11 cellular contexts compared by ENCODE assay signal in the genomic region with DNA sequence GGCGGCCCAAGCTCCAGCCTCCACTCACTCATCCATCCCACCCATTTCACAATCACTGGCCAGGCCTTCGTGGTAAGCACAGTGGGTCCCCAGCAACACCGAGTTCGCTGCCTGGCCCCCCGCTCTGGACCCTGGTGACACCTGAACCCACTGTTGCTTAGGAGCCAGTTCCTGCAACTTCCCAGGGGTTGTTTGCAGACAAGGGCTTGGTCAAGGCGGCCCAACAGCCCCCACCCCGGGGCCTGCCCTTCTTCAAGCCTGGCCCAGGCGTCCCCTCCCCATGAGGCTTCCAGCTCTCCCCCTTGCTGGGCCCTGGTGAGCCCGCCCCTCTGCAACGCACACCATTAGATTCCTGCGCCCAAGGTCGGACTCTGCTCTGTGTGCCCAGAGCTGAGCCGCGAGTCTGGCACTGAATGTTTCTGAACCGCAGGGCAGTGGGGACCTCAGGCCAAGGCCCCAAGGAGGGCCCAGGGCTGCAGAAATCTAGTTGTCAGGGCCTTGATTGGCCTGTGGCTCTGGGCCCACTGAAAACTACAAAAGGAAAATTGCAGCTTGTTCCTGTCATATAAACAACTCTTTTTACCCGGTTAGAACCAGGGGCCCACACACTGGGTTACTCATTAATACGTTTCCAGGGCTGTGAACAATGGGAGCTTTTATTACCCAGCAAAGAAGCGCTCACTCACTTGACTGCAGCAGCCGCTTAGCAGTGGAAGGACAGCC. TPM values are rescaled to one million over a fixed set of nuclear protein-coding genes. Genes with fewer than 3 reads are reported as not detected.
A peak's percentile ranks its signal among the peaks of the same experiment; 100 is the strongest.
DNase-seq lines count a peak whose midpoint lies in the region; ATAC-seq and TF ChIP-seq lines count a peak whose summit lies in the region.
"Had no signal": no experiment of that assay in that cellular context is flagged by ENCODE, and none has a peak within 500 bp of the region (broad histone marks: within the 10 kb centered on the region; RNA-seq: fewer than 3 reads in every experiment).

No MANE protein-coding gene starts in this region.

- WGBS in mesenchymal stem cell = 64% methylated on average over 19 of the region's 19 CpGs

- no peak overlapping the region for H3K23ac ChIP-seq in mesenchymal stem cell (ENCODE audit: low read length in 2 of 2)

- no peak overlapping the region for H4K91ac ChIP-seq in mesenchymal stem cell (ENCODE audit: low read length)

- H3K4ac ChIP-seq in mesenchymal stem cell (ENCODE audit: low read depth in 1 of 2, low read length in 2 of 2) = no peak overlapping the region

- H4K8ac ChIP-seq in mesenchymal stem cell (ENCODE audit: low read length) = peak overlapping the region; percentile 59

- no peak overlapping the region for H3K4me3 ChIP-seq in mesenchymal stem cell (ENCODE audit: insufficient read depth in 1 of 2, low read depth in 1 of 2, low read length in 2 of 2)
- H3K4me3 ChIP-seq in effector memory CD4-positive, alpha-beta T cell (ENCODE audit: insufficient read depth, low read depth, low read length, poor library complexity, severe bottlenecking) = no peak overlapping the region

- CTCF ChIA-PET in WTC11 (lab: Charles Lee) = interaction anchor here (0.6 to 1.7 kb wide), 4 partner anchors 10 to 777 kb away, joined by 3 to 5 read pairs (median 4); no protein-coding TSS in a partner anchor

- H3K4me1 ChIP-seq in mesenchymal stem cell (ENCODE audit: control insufficient read depth, insufficient read depth, low read depth, low read length) = peaks cover 37% of the 10 kb centered on the region
- peaks cover 22% of the 10 kb centered on the region for H3K4me1 ChIP-seq in effector memory CD4-positive, alpha-beta T cell (ENCODE audit: control insufficient read depth, insufficient read depth, low read length, poor library complexity, severe bottlenecking)

- peaks cover 10% of the 10 kb centered on the region for H3K79me1 ChIP-seq in mesenchymal stem cell (replicated peaks; ENCODE audit: low read length, poor library complexity, severe bottlenecking)

- H3K27ac ChIP-seq in mesenchymal stem cell (ENCODE audit: low read length, poor library complexity, severe bottlenecking) = peak overlapping the region; percentile 96
- no peak overlapping the region for H3K27ac ChIP-seq in effector memory CD4-positive, alpha-beta T cell (ENCODE audit: insufficient read depth, low read length, poor library complexity, severe bottlenecking)

- no peak overlapping the region for H3K9ac ChIP-seq in mesenchymal stem cell (ENCODE audit: low read length)

- H2BK120ac ChIP-seq in mesenchymal stem cell (ENCODE audit: low read depth, low read length) = peak overlapping the region; percentile 39

- no peak overlapping the region for H2BK12ac ChIP-seq in mesenchymal stem cell (ENCODE audit: low read length in 2 of 2)

- no peak overlapping the region for H3K4me3 Mint-ChIP-seq in WTC11
- H3K4me3 Mint-ChIP-seq: activated CD4-positive, alpha-beta T cell treated with anti-CD3 and anti-CD28 coated beads, Interleukin-2, amount 10 ng/mL, durations not matched to agents 24 days and 14 days had no signal

- H2AK5ac ChIP-seq in mesenchymal stem cell (ENCODE audit: low read length, severe bottlenecking) = peak overlapping the region; percentile 41

- H2BK15ac ChIP-seq in mesenchymal stem cell (ENCODE audit: low read depth, poor library complexity, severe bottlenecking) = no peak overlapping the region

- peaks cover 10% of the 10 kb centered on the region; the same call in 1 of the 2 replicates for H3K36me3 Mint-ChIP-seq in WTC11

- peak overlapping the region; percentile 67 for H3K4me2 ChIP-seq in mesenchymal stem cell (ENCODE audit: low read length, poor library complexity, severe bottlenecking)

- H3K4me1 Mint-ChIP-seq in WTC11 = peaks cover 5% of the 10 kb centered on the region

- no peaks in the 10 kb centered on the region for H3K9me3 Mint-ChIP-seq in WTC11
- H3K9me3 Mint-ChIP-seq: activated CD4-positive, alpha-beta T cell treated with anti-CD3 and anti-CD28 coated beads, Interleukin-2, amount 10 ng/mL, durations not matched to agents 24 days and 14 days had no signal

- H2AFZ ChIP-seq in mesenchymal stem cell (ENCODE audit: low read depth, low read length) = no peak overlapping the region

- ATAC-seq in GM21825 (IDR thresholded peaks at IDR 0.05; ENCODE audit: unreplicated experiment) = peak; percentile 43
- ATAC-seq in WTC11 = no peak
- no peak for ATAC-seq in HG03135 (IDR thresholded peaks at IDR 0.05; ENCODE audit: unreplicated experiment)

- peaks cover 2% of the 10 kb centered on the region; the same call in 1 of the 2 replicates for H3K27me3 Mint-ChIP-seq in WTC11 (ENCODE audit: low read depth)
- H3K27me3 Mint-ChIP-seq: activated CD4-positive, alpha-beta T cell treated with anti-CD3 and anti-CD28 coated beads, Interleukin-2, amount 10 ng/mL, durations not matched to agents 24 days and 14 days had no signal

- H3K36me3 ChIP-seq in mesenchymal stem cell (ENCODE audit: control insufficient read depth in 1 of 2, insufficient read depth in 2 of 2, low read depth in 1 of 2, low read length in 2 of 2) = peaks cover 5 to 9% of the 10 kb centered on the region in 2 experiments
- peaks cover 3% of the 10 kb centered on the region for H3K36me3 ChIP-seq in effector memory CD4-positive, alpha-beta T cell (ENCODE audit: control insufficient read depth, insufficient read depth, low read length)

- no peak overlapping the region for H3K27ac Mint-ChIP-seq in WTC11
- H3K27ac Mint-ChIP-seq: activated CD4-positive, alpha-beta T cell treated with anti-CD3 and anti-CD28 coated beads, Interleukin-2, amount 10 ng/mL, durations not matched to agents 24 days and 14 days had no signal

- peak overlapping the region in 1 of 2 experiments; percentile 28 for H3K18ac ChIP-seq in mesenchymal stem cell (ENCODE audit: low read depth in 1 of 2, low read length in 2 of 2)

- no peaks in the 10 kb centered on the region for H3K9me3 ChIP-seq in mesenchymal stem cell (ENCODE audit: control insufficient read depth, low read length)
- H3K9me3 ChIP-seq in effector memory CD4-positive, alpha-beta T cell (ENCODE audit: control insufficient read depth, low read length) = no peaks in the 10 kb centered on the region

- peak; percentile 91 for DNase-seq in Ammon's horn (ENCODE audit: low spot score)
- DNase-seq in WTC11 (ENCODE audit: low spot score) = no peak
- DNase-seq in mesenchymal stem cell = peak; percentile 34
- DNase-seq in activated CD4-positive, alpha-beta T cell treated with anti-CD3 and anti-CD28 coated beads for 1 hour = no peak
- DNase-seq in NCI-H2171 treated with DMSO at 0.1 percent for 48 hours (lab: John Stamatoyannopoulos, UW) = no peak
- no peak for DNase-seq in effector memory CD4-positive, alpha-beta T cell
- DNase-seq: activated CD4-positive, alpha-beta T cell treated with anti-CD3 and anti-CD28 coated beads, Interleukin-2, amount 10 ng/mL, durations not matched to agents 24 days and 14 days; NCI-H2029 treated with DMSO at 0.1 percent for 48 hours had no signal

- H3K14ac ChIP-seq in mesenchymal stem cell (ENCODE audit: low read length in 2 of 2) = no peak overlapping the region

- POLR2A ChIA-PET in WTC11 (lab: Charles Lee) = no interaction called here

- no peak for TF ChIP-seq CTCF in WTC11 (IDR thresholded peaks at IDR 0.05)

- H3K27me3 ChIP-seq in mesenchymal stem cell (ENCODE audit: control insufficient read depth in 1 of 2, insufficient read depth in 1 of 2, low read length in 2 of 2) = peaks cover 0 to 10% of the 10 kb centered on the region in 2 experiments
- H3K27me3 ChIP-seq in effector memory CD4-positive, alpha-beta T cell (replicated peaks; ENCODE audit: control insufficient read depth, insufficient read depth, low read length, poor library complexity, severe bottlenecking) = no peaks in the 10 kb centered on the region

- peak overlapping the region; percentile 92 for H2BK5ac ChIP-seq in mesenchymal stem cell (ENCODE audit: low read depth, low read length, poor library complexity, severe bottlenecking)

TF ChIP-seq in WTC11, 78 proteins besides CTCF, POLR2A, EP300 and RAD21:
- peak; percentile 69; the same call in 1 of the 2 replicates for TF ChIP-seq GABPB1 (CRISPR knock-in tag; IDR thresholded peaks at IDR 0.05)
- no peak for TF ChIP-seq KAT7 (CRISPR knock-in tag; IDR thresholded peaks at IDR 0.05; ENCODE audit: borderline replicate concordance)

RNA-seq across cellular contexts. Expression of a gene that starts 2.1 kb away (rescaled TPM):
- 10.2 to 13.2 TPM (median 10.4 TPM) in 3 replicates for total RNA-seq in WTC11 (2021)
- 6.3 TPM for polyA plus RNA-seq in mesenchymal stem cell (2013, experiment 1 of 2)
- polyA plus RNA-seq in mesenchymal stem cell (2013, experiment 2 of 2) = 5.9 TPM

RNA-seq across cellular contexts. Expression of a gene that starts 5.5 kb away (rescaled TPM):
- 0.48 TPM in 1 of 3 replicates, not detected in the others for total RNA-seq in WTC11 (2021)
- not detected for polyA plus RNA-seq in mesenchymal stem cell (2013, experiment 1 of 2)
- polyA plus RNA-seq in mesenchymal stem cell (2013, experiment 2 of 2) = not detected
- total RNA-seq: activated CD4-positive, alpha-beta T cell treated with anti-CD3 and anti-CD28 coated beads, Interleukin-2, amount 10 ng/mL, durations not matched to agents 24 days and 14 days had no signal
- polyA plus RNA-seq: BJ had no signal

RNA-seq across cellular contexts. Expression of a gene that starts 23.0 kb away (rescaled TPM):
- 4.3 to 7.2 TPM (median 4.5 TPM) in 3 replicates for total RNA-seq in WTC11 (2021)
- polyA plus RNA-seq in mesenchymal stem cell (2013, experiment 1 of 2) = 0.97 TPM
- 0.84 TPM for polyA plus RNA-seq in mesenchymal stem cell (2013, experiment 2 of 2)

Comparison
In these comparisons a context has a peak if more than half of its experiments do, and no peak if none do; other contexts are left out.
1. DNase-seq: peak in Ammon's horn (single experiment) and mesenchymal stem cell (single experiment); none in WTC11 (single experiment), activated CD4-positive, alpha-beta T cell treated with anti-CD3 and anti-CD28 coated beads for 1 hour (single experiment), NCI-H2171 treated with DMSO at 0.1 percent for 48 hours (single experiment) and effector memory CD4-positive, alpha-beta T cell (0 of 3).